In genomic region chr7:36303202-36304098, GRCh38 we compare ENCODE assay signal across 9 cellular contexts.
DNase-seq lines count a peak whose midpoint lies in the region; ATAC-seq and TF ChIP-seq lines count a peak whose summit lies in the region.
"Had no signal": no experiment of that assay in that cellular context is flagged by ENCODE, and none has a peak within 500 bp of the region (broad histone marks: within the 10 kb centered on the region; RNA-seq: fewer than 3 reads in every experiment).

No MANE protein-coding gene starts in this region.

- peaks cover 9% of the 10 kb centered on the region for H3K27me3 Mint-ChIP-seq in activated T-helper 1 cell treated with anti-CD3 and anti-CD28 coated beads, Interleukin-12 subunit alpha, Interleukin-12 subunit beta, Interleukin-2, Interleukin-4 antibody, amounts not matched to agents 30 ng/mL and 10 ng/mL and 1 ng/mL, durations not matched to agents 14 hours and 24 hours and 36 hours (ENCODE audit: insufficient read depth)
- H3K27me3 Mint-ChIP-seq: B cell had no signal

- 0 to 20% methylated on average over 1 to 5 of the region's 8 CpGs for WGBS in gastroesophageal sphincter (ENCODE audit: low coverage in 1 of 2), 2 donors

- in situ Hi-C loops in SK-MEL-5 (cut with HindIII; ENCODE audit: low pct_unique_long_range_greater_than_20kb, low sequenced_read_pairs) = loop anchor here (25.0 kb wide), 1 partner anchor 316 kb away; no protein-coding TSS in a partner anchor

- H3K36me3 Mint-ChIP-seq in activated T-helper 1 cell treated with anti-CD3 and anti-CD28 coated beads, Interleukin-12 subunit alpha, Interleukin-12 subunit beta, Interleukin-2, Interleukin-4 antibody, amounts not matched to agents 30 ng/mL and 10 ng/mL and 1 ng/mL, durations not matched to agents 14 hours and 24 hours and 36 hours (ENCODE audit: low read depth) = no peaks in the 10 kb centered on the region

- no peak for TF ChIP-seq CTCF in gastroesophageal sphincter (IDR thresholded peaks at IDR 0.05)

- peaks cover 5 to 70% (median 23%) of the 10 kb centered on the region in 3 donors for H3K4me1 ChIP-seq in gastroesophageal sphincter

- intact Hi-C loops in posterior vena cava (cut with DNase I) = no loop called here
- intact Hi-C loops in activated T-helper 1 cell treated with anti-CD3 and anti-CD28 coated beads, Interleukin-12 subunit alpha, Interleukin-12 subunit beta, Interleukin-2, Interleukin-4 antibody, amounts not matched to agents 30 ng/mL and 10 ng/mL and 1 ng/mL, durations not matched to agents 14 hours and 24 hours and 36 hours (cut with micrococcal nuclease) = no loop called here

- H3K9me3 Mint-ChIP-seq in activated T-helper 1 cell treated with anti-CD3 and anti-CD28 coated beads, Interleukin-12 subunit alpha, Interleukin-12 subunit beta, Interleukin-2, Interleukin-4 antibody, amounts not matched to agents 30 ng/mL and 10 ng/mL and 1 ng/mL, durations not matched to agents 14 hours and 24 hours and 36 hours = no peaks in the 10 kb centered on the region

- no peak for TF ChIP-seq EP300 in gastroesophageal sphincter (IDR thresholded peaks at IDR 0.05)

- peak; percentile 42 for DNase-seq in NCI-H748 (lab: John Stamatoyannopoulos, UW; ENCODE audit: unreplicated experiment)
- DNase-seq in NCI-H748 treated with DMSO at 0.1 percent for 48 hours (lab: John Stamatoyannopoulos, UW) = no peak
- DNase-seq in SK-MEL-5 (ENCODE audit: low read depth, low spot score) = peak; percentile 33
- DNase-seq in posterior vena cava (ENCODE audit: low spot score) = peak; percentile 94
- no peak for DNase-seq in activated T-helper 1 cell treated with anti-CD3 and anti-CD28 coated beads, Interleukin-12 subunit alpha, Interleukin-12 subunit beta, Interleukin-2, Interleukin-4 antibody, amounts not matched to agents 30 ng/mL and 10 ng/mL and 1 ng/mL, durations not matched to agents 14 hours and 24 hours and 36 hours (ENCODE audit: low spot score)
- no peak for DNase-seq in activated CD4-positive, alpha-beta T cell treated with anti-CD3 and anti-CD28 coated beads for 1 hour

- H3K4me3 ChIP-seq in gastroesophageal sphincter = no peak overlapping the region

- no peak for TF ChIP-seq POLR2A in gastroesophageal sphincter (IDR thresholded peaks at IDR 0.05)

- H3K27me3 ChIP-seq in gastroesophageal sphincter = no peaks in the 10 kb centered on the region

- ATAC-seq in gastroesophageal sphincter (peak; percentile 88), HG03095 (IDR thresholded peaks at IDR 0.05; ENCODE audit: unreplicated experiment) (no peak)

- H3K9me3 ChIP-seq in gastroesophageal sphincter = no peaks in the 10 kb centered on the region

- H3K27ac Mint-ChIP-seq in activated T-helper 1 cell treated with anti-CD3 and anti-CD28 coated beads, Interleukin-12 subunit alpha, Interleukin-12 subunit beta, Interleukin-2, Interleukin-4 antibody, amounts not matched to agents 30 ng/mL and 10 ng/mL and 1 ng/mL, durations not matched to agents 14 hours and 24 hours and 36 hours = no peak overlapping the region
- H3K27ac Mint-ChIP-seq: B cell had no signal

- no peaks in the 10 kb centered on the region for H3K4me1 Mint-ChIP-seq in activated T-helper 1 cell treated with anti-CD3 and anti-CD28 coated beads, Interleukin-12 subunit alpha, Interleukin-12 subunit beta, Interleukin-2, Interleukin-4 antibody, amounts not matched to agents 30 ng/mL and 10 ng/mL and 1 ng/mL, durations not matched to agents 14 hours and 24 hours and 36 hours (ENCODE audit: low read depth)
- H3K4me1 Mint-ChIP-seq: B cell had no signal

- peaks cover 0 to 18% of the 10 kb centered on the region in 2 donors for H3K36me3 ChIP-seq in gastroesophageal sphincter

- no peak overlapping the region for H3K4me3 Mint-ChIP-seq in activated T-helper 1 cell treated with anti-CD3 and anti-CD28 coated beads, Interleukin-12 subunit alpha, Interleukin-12 subunit beta, Interleukin-2, Interleukin-4 antibody, amounts not matched to agents 30 ng/mL and 10 ng/mL and 1 ng/mL, durations not matched to agents 14 hours and 24 hours and 36 hours
- H3K4me3 Mint-ChIP-seq: B cell had no signal

- H3K27ac ChIP-seq in gastroesophageal sphincter = peak overlapping the region; percentile 35 to 83 (median 80)

Comparison
In these comparisons a context has a peak if more than half of its experiments do, and no peak if none do; other contexts are left out.
1. DNase-seq: peak in NCI-H748 (single experiment), SK-MEL-5 (single experiment) and posterior vena cava (single experiment); none in NCI-H748 treated with DMSO at 0.1 percent for 48 hours (single experiment), activated T-helper 1 cell treated with anti-CD3 and anti-CD28 coated beads, Interleukin-12 subunit alpha, Interleukin-12 subunit beta, Interleukin-2, Interleukin-4 antibody, amounts not matched to agents 30 ng/mL and 10 ng/mL and 1 ng/mL, durations not matched to agents 14 hours and 24 hours and 36 hours (single experiment) and activated CD4-positive, alpha-beta T cell treated with anti-CD3 and anti-CD28 coated beads for 1 hour (single experiment).